Comparison of ENCODE assay signal across 9 cellular contexts in the genomic region with DNA sequence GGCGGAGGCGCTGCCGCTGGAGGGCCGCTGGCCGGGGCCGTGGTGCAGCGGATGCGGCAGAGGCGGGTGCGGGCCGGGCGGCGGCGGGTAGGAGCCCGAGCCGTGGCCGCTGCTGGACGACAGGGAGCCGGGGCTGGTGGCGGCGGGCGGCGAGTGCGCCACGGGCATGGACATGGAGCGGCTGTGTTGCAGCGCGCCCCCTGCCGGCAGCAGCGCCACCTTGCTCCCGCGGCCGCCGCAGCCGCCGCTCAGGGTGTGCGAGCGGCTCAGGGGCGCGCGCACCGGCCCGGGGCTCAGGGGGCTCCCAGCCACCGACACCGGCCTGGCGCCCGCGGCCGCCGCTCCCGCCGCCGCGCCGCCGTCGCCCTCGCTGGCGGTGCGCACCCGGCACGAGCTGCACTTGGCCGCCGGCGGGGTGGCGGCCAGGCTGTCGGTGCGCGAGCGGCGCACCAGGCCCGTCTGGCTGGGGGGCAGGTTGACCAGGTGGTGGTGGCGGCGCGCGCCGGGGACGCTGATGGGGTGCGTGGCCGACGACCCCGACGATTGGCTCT. TPM values are rescaled to one million over a fixed set of nuclear protein-coding genes. Genes with fewer than 3 reads are reported as not detected.
DNase-seq lines count a peak whose midpoint lies in the region; ATAC-seq lines count a peak whose summit lies in the region.
"Had no signal": no experiment of that assay in that cellular context is flagged by ENCODE, and none has a peak within 500 bp of the region (broad histone marks: within the 10 kb centered on the region; RNA-seq: fewer than 3 reads in every experiment).

No MANE protein-coding gene starts in this region.

- DNase-seq in NCI-H1417 (lab: John Stamatoyannopoulos, UW) (peak; percentile 82 to 88 (median 82)), NCI-H1417 treated with DMSO at 0.1 percent for 48 hours (lab: John Stamatoyannopoulos, UW) (no peak), NCI-H526 treated with DMSO at 0.1 percent for 48 hours (lab: John Stamatoyannopoulos, UW) (peak; percentile 91), mucosa of gallbladder (ENCODE audit: low spot score) (peak; percentile 81)
- DNase-seq in activated T-cell treated with anti-CD3 and anti-CD28 coated beads, Interleukin-2, amount 50 U/mL, for 4 hours = peak; percentile 63
- DNase-seq in stimulated activated naive CD4-positive, alpha-beta T cell treated with Interleukin-2 at 50 U/mL for 16 hours (lab: John Stamatoyannopoulos, UW) = peak; percentile 51
- DNase-seq: DND-41 had no signal

- peak overlapping the region; percentile 70 for H3K4me3 Mint-ChIP-seq in activated T-cell treated with anti-CD3 and anti-CD28 coated beads, Interleukin-2, amount 50 U/mL, for 4 hours

- peaks cover 10% of the 10 kb centered on the region for H3K36me3 Mint-ChIP-seq in activated T-cell treated with anti-CD3 and anti-CD28 coated beads, Interleukin-2, amount 50 U/mL, for 4 hours (ENCODE audit: insufficient read depth)

- ATAC-seq in activated T-cell treated with anti-CD3 and anti-CD28 coated beads, Interleukin-2, amount 50 U/mL, for 4 hours = peak; percentile 17 to 19
- ATAC-seq in esophagus mucosa (peak; percentile 51), GM21390 (IDR thresholded peaks at IDR 0.05; ENCODE audit: unreplicated experiment) (no peak)

- no peaks in the 10 kb centered on the region for H3K9me3 Mint-ChIP-seq in activated T-cell treated with anti-CD3 and anti-CD28 coated beads, Interleukin-2, amount 50 U/mL, for 4 hours

- peaks cover 11% of the 10 kb centered on the region for H3K27me3 Mint-ChIP-seq in activated T-cell treated with anti-CD3 and anti-CD28 coated beads, Interleukin-2, amount 50 U/mL, for 4 hours (ENCODE audit: low read depth)

- peaks cover 36% of the 10 kb centered on the region for H3K4me1 Mint-ChIP-seq in activated T-cell treated with anti-CD3 and anti-CD28 coated beads, Interleukin-2, amount 50 U/mL, for 4 hours (ENCODE audit: low read depth)

RNA-seq across cellular contexts. Expression of a gene that starts 1.7 kb away (rescaled TPM):
- 1 to 10 TPM; 3.7 to 4.2 (median 4.2) TPM for total RNA-seq in activated T-cell treated with anti-CD3 and anti-CD28 coated beads, Interleukin-2, amount 50 U/mL, for 4 hours
- total RNA-seq in esophagus mucosa (1.6 TPM), mucosa of gallbladder (25.6 TPM)
